Comparison of ENCODE assay signal across 20 cellular contexts in genomic region chr18:79718878-79719477, GRCh38. TPM values are rescaled to one million over a fixed set of nuclear protein-coding genes. Genes with fewer than 3 reads are reported as not detected.
A peak's percentile ranks its signal among the peaks of the same experiment; 100 is the strongest.
DNase-seq lines count a peak whose midpoint lies in the region; ATAC-seq and TF ChIP-seq lines count a peak whose summit lies in the region.
"Had no signal": no experiment of that assay in that cellular context is flagged by ENCODE, and none has a peak within 500 bp of the region (broad histone marks: within the 10 kb centered on the region; RNA-seq: fewer than 3 reads in every experiment).

No MANE protein-coding gene starts in this region.

- peak overlapping the region; percentile 25 for H3K27ac Mint-ChIP-seq in activated CD4-positive, alpha-beta T cell treated with anti-CD3 and anti-CD28 coated beads, Interleukin-2, amount 10 ng/mL, durations not matched to agents 24 days and 14 days
- peak overlapping the region; percentile 34 for H3K27ac Mint-ChIP-seq in CD8-positive, alpha-beta T cell
- H3K27ac Mint-ChIP-seq in chondrocyte (ENCODE audit: unreplicated experiment), result peak overlapping the region; percentile 37
- H3K27ac Mint-ChIP-seq in neural progenitor cell, result peak overlapping the region; percentile 81

- no peaks in the 10 kb centered on the region for H3K9me3 ChIP-seq in CD8-positive, alpha-beta T cell (ENCODE audit: low read length)
- H3K9me3 ChIP-seq in neural progenitor cell (ENCODE audit: low read depth), result no peaks in the 10 kb centered on the region
- H3K9me3 ChIP-seq: HAP-1 had no signal

- no peak overlapping the region for H3K9ac ChIP-seq in neural progenitor cell
- H3K9ac ChIP-seq: GM23248 had no signal

- H3K4me3 ChIP-seq in CD8-positive, alpha-beta T cell (ENCODE audit: low read depth, low read length), result no peak overlapping the region
- no peak overlapping the region for H3K4me3 ChIP-seq in neural progenitor cell
- H3K4me3 ChIP-seq: GM12878, GM23248, HAP-1 had no signal

- no peak overlapping the region for H2AFZ ChIP-seq in neural progenitor cell (replicated peaks)
- H2AFZ ChIP-seq: GM23248 had no signal

- POLR2A ChIA-PET in CD8-positive, alpha-beta T cell (lab: Charles Lee), result no interaction called here

- H3K36me3 ChIP-seq in CD8-positive, alpha-beta T cell (ENCODE audit: insufficient read depth, low read length), result peaks cover 29% of the 10 kb centered on the region
- H3K36me3 ChIP-seq in neural progenitor cell, result no peaks in the 10 kb centered on the region

- H3K27me3 Mint-ChIP-seq in activated CD4-positive, alpha-beta T cell treated with anti-CD3 and anti-CD28 coated beads, Interleukin-2, amount 10 ng/mL, durations not matched to agents 24 days and 14 days, result no peaks in the 10 kb centered on the region
- no peaks in the 10 kb centered on the region for H3K27me3 Mint-ChIP-seq in CD8-positive, alpha-beta T cell (ENCODE audit: low read depth)
- H3K27me3 Mint-ChIP-seq in chondrocyte (ENCODE audit: low read depth) (no peaks in the 10 kb centered on the region), neural progenitor cell (ENCODE audit: insufficient read depth, low read depth) (peaks cover 5% of the 10 kb centered on the region)
- H3K27me3 Mint-ChIP-seq: CD4-positive, alpha-beta memory T cell had no signal

- H3K79me2 ChIP-seq in neural progenitor cell (ENCODE audit: low read depth), result no peaks in the 10 kb centered on the region

- no peaks in the 10 kb centered on the region for H3F3A ChIP-seq in neural progenitor cell (ENCODE audit: low read depth)

- no peak for ATAC-seq in CD8-positive, alpha-beta T cell
- ATAC-seq in GM19395 (IDR thresholded peaks at IDR 0.05; ENCODE audit: unreplicated experiment), result no peak
- ATAC-seq: GM12878 had no signal

- H3K4me1 ChIP-seq in CD8-positive, alpha-beta T cell (ENCODE audit: insufficient read depth, low read length), result no peaks in the 10 kb centered on the region
- no peaks in the 10 kb centered on the region for H3K4me1 ChIP-seq in neural progenitor cell
- H3K4me1 ChIP-seq: HAP-1 had no signal

- CTCF ChIA-PET in CD8-positive, alpha-beta T cell (lab: Charles Lee), result no interaction called here

- no peak for DNase-seq in activated CD4-positive, alpha-beta T cell treated with anti-CD3 and anti-CD28 coated beads, Interleukin-2, amount 10 ng/mL, durations not matched to agents 24 days and 14 days
- DNase-seq in activated CD4-positive, alpha-beta T cell treated with anti-CD3 and anti-CD28 coated beads, Interleukin-2, amount 50 U/mL, for 48 hours, result no peak
- DNase-seq in CD8-positive, alpha-beta T cell, result peak in 1 of 7 experiments; percentile 18
- no peak for DNase-seq in chondrocyte (ENCODE audit: low spot score)
- no peak for DNase-seq in neural progenitor cell (ENCODE audit: low spot score)
- DNase-seq in central memory CD4-positive, alpha-beta T cell, result no peak
- DNase-seq in DMS79 (lab: John Stamatoyannopoulos, UW), result no peak
- DNase-seq: Calu3; CD4-positive, alpha-beta memory T cell; KBM-7; NCI-H1105; NCI-H2081; NCI-H2227 treated with DMSO at 0.1 percent for 48 hours; NCI-H510A treated with DMSO at 0.1 percent for 48 hours; NCI-H774; SHP77 had no signal

- peaks cover 4% of the 10 kb centered on the region for H3K4me1 Mint-ChIP-seq in activated CD4-positive, alpha-beta T cell treated with anti-CD3 and anti-CD28 coated beads, Interleukin-2, amount 10 ng/mL, durations not matched to agents 24 days and 14 days
- peaks cover 7% of the 10 kb centered on the region for H3K4me1 Mint-ChIP-seq in CD8-positive, alpha-beta T cell (ENCODE audit: low read depth)
- H3K4me1 Mint-ChIP-seq in chondrocyte (ENCODE audit: low read depth) (no peaks in the 10 kb centered on the region), neural progenitor cell (no peaks in the 10 kb centered on the region)

- TF ChIP-seq CTCF in CD8-positive, alpha-beta T cell (IDR thresholded peaks at IDR 0.05), result no peak
- TF ChIP-seq CTCF in chondrocyte (IDR thresholded peaks at IDR 0.05), result no peak
- no peak for TF ChIP-seq CTCF in neural progenitor cell (IDR thresholded peaks at IDR 0.05)

- H3K4me3 Mint-ChIP-seq in activated CD4-positive, alpha-beta T cell treated with anti-CD3 and anti-CD28 coated beads, Interleukin-2, amount 10 ng/mL, durations not matched to agents 24 days and 14 days, result no peak overlapping the region
- no peak overlapping the region for H3K4me3 Mint-ChIP-seq in CD8-positive, alpha-beta T cell
- H3K4me3 Mint-ChIP-seq in chondrocyte (ENCODE audit: unreplicated experiment) (no peak overlapping the region), neural progenitor cell (peak overlapping the region; percentile 69)
- H3K4me3 Mint-ChIP-seq: CD4-positive, alpha-beta memory T cell had no signal

- intact Hi-C loops in activated CD4-positive, alpha-beta T cell treated with anti-CD3 and anti-CD28 coated beads, Interleukin-2, amount 10 ng/mL, durations not matched to agents 24 days and 14 days (cut with micrococcal nuclease), result no loop called here
- intact Hi-C loops in CD8-positive, alpha-beta T cell (cut with DNase I, micrococcal nuclease), result no loop called here

- H4K20me1 ChIP-seq in neural progenitor cell (ENCODE audit: low read depth), result no peaks in the 10 kb centered on the region

- no peaks in the 10 kb centered on the region for H3K9me3 Mint-ChIP-seq in activated CD4-positive, alpha-beta T cell treated with anti-CD3 and anti-CD28 coated beads, Interleukin-2, amount 10 ng/mL, durations not matched to agents 24 days and 14 days
- no peaks in the 10 kb centered on the region for H3K9me3 Mint-ChIP-seq in CD8-positive, alpha-beta T cell
- H3K9me3 Mint-ChIP-seq in chondrocyte (ENCODE audit: low read depth), result no peaks in the 10 kb centered on the region
- no peaks in the 10 kb centered on the region for H3K9me3 Mint-ChIP-seq in neural progenitor cell
- H3K9me3 Mint-ChIP-seq: CD4-positive, alpha-beta memory T cell had no signal

- no peaks in the 10 kb centered on the region for H3K27me3 ChIP-seq in CD8-positive, alpha-beta T cell (ENCODE audit: insufficient read depth, low read length)
- no peaks in the 10 kb centered on the region for H3K27me3 ChIP-seq in neural progenitor cell

- H3K4me2 ChIP-seq in neural progenitor cell, result no peak overlapping the region

- peaks cover 53% of the 10 kb centered on the region for H3K36me3 Mint-ChIP-seq in activated CD4-positive, alpha-beta T cell treated with anti-CD3 and anti-CD28 coated beads, Interleukin-2, amount 10 ng/mL, durations not matched to agents 24 days and 14 days (ENCODE audit: low read depth)
- H3K36me3 Mint-ChIP-seq in CD8-positive, alpha-beta T cell, result peaks cover 83% of the 10 kb centered on the region
- H3K36me3 Mint-ChIP-seq in chondrocyte (ENCODE audit: low read depth) (peaks cover 30% of the 10 kb centered on the region), neural progenitor cell (peaks cover 27% of the 10 kb centered on the region)

- H3K27ac ChIP-seq in CD8-positive, alpha-beta T cell (ENCODE audit: low read depth, low read length), result no peak overlapping the region
- no peak overlapping the region for H3K27ac ChIP-seq in neural progenitor cell
- H3K27ac ChIP-seq: GM23248 had no signal

RNA-seq across cellular contexts. Expression of gene CTDP1, which starts 39.4 kb away (rescaled TPM):
- 41.2 and 45.5 TPM in 2 replicates for total RNA-seq in activated CD4-positive, alpha-beta T cell treated with anti-CD3 and anti-CD28 coated beads, Interleukin-2, amount 10 ng/mL, durations not matched to agents 24 days and 14 days
- total RNA-seq in CD8-positive, alpha-beta T cell, result 100 to 1,000 TPM; 110 to 121 TPM
- 20.0 to 21.0 TPM (median 20.9 TPM) in 3 replicates for total RNA-seq in chondrocyte
- total RNA-seq in neural progenitor cell (ENCODE audit: low replicate concordance), result 11.8 and 25.9 TPM in 2 replicates

Comparison
In these comparisons a context has a peak if more than half of its experiments do, and no peak if none do; other contexts are left out.
1. H3K27ac Mint-ChIP-seq: peak in every context shown above with its lines; median percentile 81 in neural progenitor cell; 37 in chondrocyte; 34 in CD8-positive, alpha-beta T cell; 25 in activated CD4-positive, alpha-beta T cell treated with anti-CD3 and anti-CD28 coated beads, Interleukin-2, amount 10 ng/mL, durations not matched to agents 24 days and 14 days.